16 cellular contexts compared by ENCODE assay signal in genomic region chr4:70754990-70755688, GRCh38. TPM values are rescaled to one million over a fixed set of nuclear protein-coding genes. Genes with fewer than 3 reads are reported as not detected.
DNase-seq lines count a peak whose midpoint lies in the region; ATAC-seq lines count a peak whose summit lies in the region.
"Had no signal": no experiment of that assay in that cellular context is flagged by ENCODE, and none has a peak within 500 bp of the region (broad histone marks: within the 10 kb centered on the region; RNA-seq: fewer than 3 reads in every experiment).

No MANE protein-coding gene starts in this region.

- intact Hi-C loops in activated CD4-positive, alpha-beta T cell treated with anti-CD3 and anti-CD28 coated beads for 36 hours (cut with DNase I, micrococcal nuclease) = no loop called here

- H3K36me3 Mint-ChIP-seq in activated CD4-positive, alpha-beta T cell treated with anti-CD3 and anti-CD28 coated beads for 36 hours (ENCODE audit: low read depth) = no peaks in the 10 kb centered on the region
- no peaks in the 10 kb centered on the region for H3K36me3 Mint-ChIP-seq in stimulated activated effector memory CD8-positive, alpha-beta T cell treated with anti-CD3 and anti-CD28 coated beads, Interleukin-12 subunit alpha, Interleukin-12 subunit beta, amount 100 ng/mL, for 72 hours

- POLR2A ChIA-PET in activated CD4-positive, alpha-beta T cell treated with anti-CD3 and anti-CD28 coated beads for 36 hours (lab: Charles Lee) = interaction anchor here (0.7 to 1.1 kb wide), 2 partner anchors 21 to 54 kb away, joined by 3 read pairs; no protein-coding TSS in a partner anchor

- H3K27ac Mint-ChIP-seq in activated CD4-positive, alpha-beta T cell treated with anti-CD3 and anti-CD28 coated beads for 36 hours = no peak overlapping the region
- no peak overlapping the region for H3K27ac Mint-ChIP-seq in stimulated activated effector memory CD8-positive, alpha-beta T cell treated with anti-CD3 and anti-CD28 coated beads, Interleukin-12 subunit alpha, Interleukin-12 subunit beta, amount 100 ng/mL, for 72 hours
- H3K27ac Mint-ChIP-seq: activated CD4-positive, alpha-beta memory T cell treated with anti-CD3 and anti-CD28 coated beads, Interleukin-2, amount 10 ng/mL, durations not matched to agents 7 days and 5 days; activated naive CD8-positive, alpha-beta T cell treated with anti-CD3 and anti-CD28 coated beads, Interleukin-2, amount 10 ng/mL, durations not matched to agents 7 days and 5 days had no signal

- H3K9me3 Mint-ChIP-seq in activated CD4-positive, alpha-beta T cell treated with anti-CD3 and anti-CD28 coated beads for 36 hours (ENCODE audit: low read depth) = no peaks in the 10 kb centered on the region
- H3K9me3 Mint-ChIP-seq in stimulated activated effector memory CD8-positive, alpha-beta T cell treated with anti-CD3 and anti-CD28 coated beads, Interleukin-12 subunit alpha, Interleukin-12 subunit beta, amount 100 ng/mL, for 72 hours = no peaks in the 10 kb centered on the region
- H3K9me3 Mint-ChIP-seq: activated CD4-positive, alpha-beta memory T cell treated with anti-CD3 and anti-CD28 coated beads, Interleukin-2, amount 10 ng/mL, durations not matched to agents 7 days and 5 days; activated naive CD8-positive, alpha-beta T cell treated with anti-CD3 and anti-CD28 coated beads, Interleukin-2, amount 10 ng/mL, durations not matched to agents 7 days and 5 days had no signal

- ATAC-seq in activated CD4-positive, alpha-beta T cell treated with anti-CD3 and anti-CD28 coated beads for 36 hours = peak; percentile 58
- peak; percentile 42 for ATAC-seq in GM21528 (IDR thresholded peaks at IDR 0.05; ENCODE audit: low FRiP score, unreplicated experiment)
- ATAC-seq in HG03432 (IDR thresholded peaks at IDR 0.05; ENCODE audit: unreplicated experiment) = peak; percentile 50
- peak; percentile 71 for ATAC-seq in stimulated activated effector memory CD8-positive, alpha-beta T cell treated with anti-CD3 and anti-CD28 coated beads, Interleukin-12 subunit alpha, Interleukin-12 subunit beta, amount 100 ng/mL, for 72 hours
- ATAC-seq in GM19023 (IDR thresholded peaks at IDR 0.05; ENCODE audit: unreplicated experiment) = no peak
- ATAC-seq: A549, left lobe of liver had no signal

- H3K4me3 ChIP-seq in H7 (ENCODE audit: insufficient read depth, low read depth, low read length) = no peak overlapping the region
- H3K4me3 ChIP-seq: A549 had no signal

- no peaks in the 10 kb centered on the region for H3K27me3 Mint-ChIP-seq in activated CD4-positive, alpha-beta T cell treated with anti-CD3 and anti-CD28 coated beads for 36 hours
- H3K27me3 Mint-ChIP-seq: activated CD4-positive, alpha-beta memory T cell treated with anti-CD3 and anti-CD28 coated beads, Interleukin-2, amount 10 ng/mL, durations not matched to agents 7 days and 5 days; activated naive CD8-positive, alpha-beta T cell treated with anti-CD3 and anti-CD28 coated beads, Interleukin-2, amount 10 ng/mL, durations not matched to agents 7 days and 5 days had no signal

- CTCF ChIA-PET in activated CD4-positive, alpha-beta T cell treated with anti-CD3 and anti-CD28 coated beads for 36 hours (lab: Charles Lee) = interaction anchor here (1.2 to 1.7 kb wide), 2 partner anchors 20 to 55 kb away, joined by 3 to 5 read pairs; no protein-coding TSS in a partner anchor

- H3K4me3 Mint-ChIP-seq in activated CD4-positive, alpha-beta T cell treated with anti-CD3 and anti-CD28 coated beads for 36 hours = no peak overlapping the region
- no peak overlapping the region for H3K4me3 Mint-ChIP-seq in stimulated activated effector memory CD8-positive, alpha-beta T cell treated with anti-CD3 and anti-CD28 coated beads, Interleukin-12 subunit alpha, Interleukin-12 subunit beta, amount 100 ng/mL, for 72 hours
- H3K4me3 Mint-ChIP-seq: activated CD4-positive, alpha-beta memory T cell treated with anti-CD3 and anti-CD28 coated beads, Interleukin-2, amount 10 ng/mL, durations not matched to agents 7 days and 5 days; activated naive CD8-positive, alpha-beta T cell treated with anti-CD3 and anti-CD28 coated beads, Interleukin-2, amount 10 ng/mL, durations not matched to agents 7 days and 5 days had no signal

- H3K36me3 ChIP-seq in H7 (replicated peaks; ENCODE audit: control insufficient read depth, insufficient read depth, low read length) = no peaks in the 10 kb centered on the region

- no peak for DNase-seq in activated CD4-positive, alpha-beta T cell treated with anti-CD3 and anti-CD28 coated beads for 36 hours
- no peak for DNase-seq in activated CD4-positive, alpha-beta T cell treated with anti-CD3 and anti-CD28 coated beads for 4 hours
- DNase-seq in stimulated activated effector memory CD8-positive, alpha-beta T cell treated with anti-CD3 and anti-CD28 coated beads, Interleukin-12 subunit alpha, Interleukin-12 subunit beta, amount 100 ng/mL, for 72 hours (ENCODE audit: low spot score in 2 of 2) = no peak
- DNase-seq in H7 = no peak
- DNase-seq in DMS153 treated with DMSO at 0.1 percent for 48 hours (lab: John Stamatoyannopoulos, UW; ENCODE audit: unreplicated experiment) = no peak
- DNase-seq: activated CD4-positive, alpha-beta memory T cell treated with anti-CD3 and anti-CD28 coated beads, Interleukin-2, amount 10 ng/mL, durations not matched to agents 7 days and 5 days; activated naive CD8-positive, alpha-beta T cell treated with anti-CD3 and anti-CD28 coated beads, Interleukin-2, amount 10 ng/mL, durations not matched to agents 7 days and 5 days; dermis blood vessel endothelial cell; DMS53; MM.1S; small intestine had no signal

- H3K4me1 Mint-ChIP-seq in activated CD4-positive, alpha-beta T cell treated with anti-CD3 and anti-CD28 coated beads for 36 hours = peaks cover 19% of the 10 kb centered on the region
- H3K4me1 Mint-ChIP-seq in stimulated activated effector memory CD8-positive, alpha-beta T cell treated with anti-CD3 and anti-CD28 coated beads, Interleukin-12 subunit alpha, Interleukin-12 subunit beta, amount 100 ng/mL, for 72 hours = peaks cover 14% of the 10 kb centered on the region

- H3K27me3 ChIP-seq in H7 (ENCODE audit: control insufficient read depth, insufficient read depth, low read length) = no peaks in the 10 kb centered on the region

RNA-seq across cellular contexts. Expression of gene RUFY3, which starts 33.4 kb away (rescaled TPM):
- total RNA-seq in activated CD4-positive, alpha-beta T cell treated with anti-CD3 and anti-CD28 coated beads for 36 hours = 10 to 100 TPM; 10.6 to 11.2 TPM
- total RNA-seq in H7 (2014; rRNA removed; shearing (Covaris generic)) = 32.7 and 38.4 TPM in 2 replicates
